In the genomic region with DNA sequence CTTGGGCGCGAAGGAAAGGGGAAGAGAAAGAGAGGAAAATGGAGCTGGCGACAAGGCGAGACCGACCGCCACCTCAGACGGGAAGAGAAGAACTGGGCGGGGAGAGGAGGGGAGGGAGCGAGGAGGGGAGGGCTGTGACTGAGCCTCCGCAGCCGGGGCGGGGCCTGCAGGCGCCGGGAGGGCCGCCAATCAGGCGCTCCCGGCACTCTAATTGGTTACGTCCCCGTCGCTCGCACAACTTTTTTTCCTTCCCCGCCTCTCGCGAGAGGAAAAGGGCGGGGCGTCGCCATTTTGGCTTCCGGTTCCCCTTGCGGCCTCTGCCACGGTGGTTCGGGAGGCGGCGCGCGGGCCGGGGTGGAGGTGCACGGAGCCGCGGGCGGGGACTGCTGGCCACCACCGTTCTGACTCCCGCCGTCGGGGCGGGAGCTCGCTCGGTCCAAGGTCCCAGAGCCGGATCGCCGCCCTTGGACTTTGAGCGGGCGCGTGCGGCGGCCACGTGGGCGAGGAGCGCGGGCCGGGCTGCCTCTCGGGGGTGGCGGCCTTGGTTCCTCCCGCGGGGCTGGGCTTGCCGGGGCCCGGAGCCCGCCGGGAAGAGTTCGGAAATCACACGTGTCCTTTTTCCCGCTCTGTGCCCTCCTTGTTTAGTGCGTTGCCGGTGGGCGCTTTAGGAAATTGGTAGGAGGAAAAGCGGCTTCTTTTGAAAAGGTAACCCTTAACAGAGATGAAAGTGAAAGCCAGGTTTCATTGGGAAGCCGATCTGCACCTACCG, we compare ENCODE assay signal across 8 cellular contexts. TPM values are rescaled to one million over a fixed set of nuclear protein-coding genes. Genes with fewer than 3 reads are reported as not detected.
A peak's percentile ranks its signal among the peaks of the same experiment; 100 is the strongest.
DNase-seq lines count a peak whose midpoint lies in the region; ATAC-seq and TF ChIP-seq lines count a peak whose summit lies in the region.

Gene GDI2, minus strand, starts transcription at position 94 of the 769 bp plus-strand sequence. CDS start 176 bp downstream, outside the sequence.

- peaks cover 0 to 9% of the 10 kb centered on the region in 2 donors for H3K4me1 ChIP-seq in breast epithelium
- peaks cover 20 to 33% (median 23%) of the 10 kb centered on the region in 3 donors for H3K4me1 ChIP-seq in skeletal muscle tissue (ENCODE audit: control insufficient read depth in 3 of 3, insufficient read depth in 3 of 3, low read length in 3 of 3)

- no peaks in the 10 kb centered on the region for H3K9me3 ChIP-seq in WERI-Rb-1 (ENCODE audit: severe bottlenecking)
- H3K9me3 ChIP-seq in breast epithelium, result no peaks in the 10 kb centered on the region
- H3K9me3 ChIP-seq in iPS-18c (ENCODE audit: control insufficient read depth, insufficient read depth, low read length), result no peaks in the 10 kb centered on the region
- no peaks in the 10 kb centered on the region for H3K9me3 ChIP-seq in skeletal muscle tissue (ENCODE audit: control insufficient read depth in 3 of 3, low read length in 3 of 3)

- intact Hi-C loops in breast epithelium (cut with DNase I; ENCODE audit: low total_unique reads), result no loop called here

- TF ChIP-seq CTCF in WERI-Rb-1 (IDR thresholded peaks at IDR 0.05; ENCODE audit: low read depth, low read length), result no peak
- no peak for TF ChIP-seq CTCF in breast epithelium (IDR thresholded peaks at IDR 0.05)

- peak within 1 kb of the TSS; percentile 90 to 98 (median 95) for H3K9ac ChIP-seq in skeletal muscle tissue (ENCODE audit: low read depth in 1 of 3, low read length in 3 of 3)

- ATAC-seq in GM18909 (IDR thresholded peaks at IDR 0.05; ENCODE audit: poor library complexity, unreplicated experiment), result peak; percentile 79
- ATAC-seq in HG03159 (IDR thresholded peaks at IDR 0.05; ENCODE audit: unreplicated experiment), result peak; percentile 68

- peak within 1 kb of the TSS; percentile 99 for H3K27ac ChIP-seq in WERI-Rb-1
- peak within 1 kb of the TSS; percentile 95 to 97 for H3K27ac ChIP-seq in breast epithelium
- peak within 1 kb of the TSS; percentile 96 for H3K27ac ChIP-seq in skeletal muscle tissue (ENCODE audit: low read depth, low read length)

- DNase-seq in AG08395 (ENCODE audit: low spot score) (peak; percentile 99), NCI-H2227 (lab: John Stamatoyannopoulos, UW; ENCODE audit: unreplicated experiment) (peak; percentile 97), WERI-Rb-1 (peak; percentile 90), breast epithelium (ENCODE audit: low spot score in 2 of 2) (peak; percentile 95 to 96)

- H3K4me3 ChIP-seq in WERI-Rb-1 (ENCODE audit: low read depth, low read length), result peak within 1 kb of the TSS; percentile 90
- H3K4me3 ChIP-seq in breast epithelium, result peak within 1 kb of the TSS; percentile 86 to 94 (median 89)
- H3K4me3 ChIP-seq in iPS-18c (ENCODE audit: insufficient read depth, low read depth, low read length), result peak within 1 kb of the TSS; percentile 97
- peak within 1 kb of the TSS; percentile 85 to 95 (median 94) for H3K4me3 ChIP-seq in skeletal muscle tissue (ENCODE audit: low read length in 3 of 3)

- TF ChIP-seq POLR2A in breast epithelium (IDR thresholded peaks at IDR 0.05), result peak; percentile 62

- H3K36me3 ChIP-seq in WERI-Rb-1, result no peaks in the 10 kb centered on the region; the same call in 1 of the 2 replicates
- H3K36me3 ChIP-seq in breast epithelium, result no peaks in the 10 kb centered on the region
- H3K36me3 ChIP-seq in skeletal muscle tissue (ENCODE audit: control insufficient read depth in 3 of 3, insufficient read depth in 3 of 3, low read length in 3 of 3), result peaks cover 0 to 2% (median 0%) of the 10 kb centered on the region in 3 donors

- no peaks in the 10 kb centered on the region for H3K27me3 ChIP-seq in WERI-Rb-1 (ENCODE audit: insufficient read depth, low read depth, severe bottlenecking)
- no peaks in the 10 kb centered on the region for H3K27me3 ChIP-seq in breast epithelium
- H3K27me3 ChIP-seq in skeletal muscle tissue (ENCODE audit: control insufficient read depth in 3 of 3, insufficient read depth in 3 of 3, low read length in 3 of 3), result no peaks in the 10 kb centered on the region

RNA-seq across cellular contexts. Expression of gene GDI2, which starts in this region (rescaled TPM):
- total RNA-seq in breast epithelium (100 to 1,000 TPM; 249 to 342 (median 259) TPM), skeletal muscle tissue (483 TPM)

Comparison
In these comparisons a context has a peak if more than half of its experiments do, and no peak if none do; other contexts are left out.
1. Peak in every context shown above with its lines: DNase-seq, ATAC-seq, H3K4me3 ChIP-seq and H3K27ac ChIP-seq.